Comparison of ENCODE assay signal across 17 cellular contexts in genomic region chr7:57274535-57275283, GRCh38.
A peak's percentile ranks its signal among the peaks of the same experiment; 100 is the strongest.
DNase-seq lines count a peak whose midpoint lies in the region; ATAC-seq, FAIRE-seq and TF ChIP-seq lines count a peak whose summit lies in the region.
"Had no signal": no experiment of that assay in that cellular context is flagged by ENCODE, and none has a peak within 500 bp of the region (broad histone marks: within the 10 kb centered on the region; RNA-seq: fewer than 3 reads in every experiment).

No MANE protein-coding gene starts in this region.

- H3K4me3 ChIP-seq in A549 (no peak overlapping the region), HEK293 (ENCODE audit: low read depth, low read length) (no peak overlapping the region), K562 (no peak overlapping the region)
- H3K4me3 ChIP-seq: GM23248 had no signal

- no peaks in the 10 kb centered on the region for H3K27me3 ChIP-seq in K562 (ENCODE audit: control insufficient read depth in 2 of 2, insufficient read depth in 2 of 2, low read length in 2 of 2)

- H3K4me3 Mint-ChIP-seq in activated CD4-positive, alpha-beta T cell treated with anti-CD3 and anti-CD28 coated beads, Interleukin-2, amount 10 ng/mL, durations not matched to agents 24 days and 14 days = no peak overlapping the region
- H3K4me3 Mint-ChIP-seq: CD4-positive, alpha-beta memory T cell; H9 had no signal

- H3K4me1 ChIP-seq in A549 (no peaks in the 10 kb centered on the region), HEK293 (ENCODE audit: control insufficient read depth, insufficient read depth, low read length) (no peaks in the 10 kb centered on the region), K562 (replicated peaks in 1 of 2; ENCODE audit: control insufficient read depth in 2 of 2, insufficient read depth in 2 of 2, low read length in 2 of 2) (no peaks in the 10 kb centered on the region)

- no peaks in the 10 kb centered on the region for H3K9me1 ChIP-seq in K562 (ENCODE audit: control insufficient read depth, insufficient read depth, low read length)

- H3K9ac ChIP-seq in K562 (ENCODE audit: insufficient read depth in 1 of 2, low read depth in 2 of 2, low read length in 2 of 2) = no peak overlapping the region
- H3K9ac ChIP-seq: GM23248 had no signal

- intact Hi-C loops in K562 (cut with micrococcal nuclease) = no loop called here
- intact Hi-C loops in activated CD4-positive, alpha-beta T cell treated with anti-CD3 and anti-CD28 coated beads, Interleukin-2, amount 10 ng/mL, durations not matched to agents 24 days and 14 days (cut with micrococcal nuclease) = no loop called here

- in situ Hi-C loops in K562 (cut with MboI) = no loop called here

- no peak overlapping the region for H3K27ac Mint-ChIP-seq in activated CD4-positive, alpha-beta T cell treated with anti-CD3 and anti-CD28 coated beads, Interleukin-2, amount 10 ng/mL, durations not matched to agents 24 days and 14 days
- H3K27ac Mint-ChIP-seq: CD4-positive, alpha-beta memory T cell; H9 had no signal

- POLR2A ChIA-PET in A549 (lab: Yijun Ruan, JAX) (no interaction called here), HEK293 (lab: Yijun Ruan, JAX) (no interaction called here), K562 (lab: Yijun Ruan, JAX) (no interaction called here)

- H3K9me3 ChIP-seq in A549 (peaks cover 29% of the 10 kb centered on the region; the same call in 2 of the 3 replicates), HEK293 (ENCODE audit: control insufficient read depth, insufficient read depth, low read depth, low read length) (no peaks in the 10 kb centered on the region), K562 (replicated peaks; ENCODE audit: control insufficient read depth, insufficient read depth, low read depth, low read length) (no peaks in the 10 kb centered on the region; the same call in 1 of the 2 replicates)

- BruUV-seq in K562 (replicated peaks; lab: Mats Ljungman, UMichigan) = no TSS peak

- CTCF ChIA-PET in A549 (lab: Yijun Ruan, JAX) (no interaction called here), HEK293 (lab: Yijun Ruan, JAX) (no interaction called here), K562 (lab: Yijun Ruan, JAX; ENCODE audit: low intra/inter-chr PET ratio) (no interaction called here)

- no peaks in the 10 kb centered on the region for H4K20me1 ChIP-seq in K562 (replicated peaks; ENCODE audit: control insufficient read depth, insufficient read depth, low read length)

- TF ChIP-seq EP300 in A549 (IDR thresholded peaks at IDR 0.05) = no peak
- no peak for TF ChIP-seq EP300 in K562 (IDR thresholded peaks at IDR 0.05; ENCODE audit: low read length)

- TF ChIP-seq POLR2A in A549 (IDR thresholded peaks at IDR 0.05; ENCODE audit: low read length) (no peak), K562 (conservative IDR thresholded peaks at IDR 0.05) (no peak)

- H3K36me3 ChIP-seq in HEK293 (ENCODE audit: control insufficient read depth in 2 of 2, insufficient read depth in 1 of 2, low read length in 2 of 2) = no peaks in the 10 kb centered on the region
- no peaks in the 10 kb centered on the region for H3K36me3 ChIP-seq in K562 (ENCODE audit: control insufficient read depth, insufficient read depth, low read length)

- no peaks in the 10 kb centered on the region for H3K4me1 Mint-ChIP-seq in activated CD4-positive, alpha-beta T cell treated with anti-CD3 and anti-CD28 coated beads, Interleukin-2, amount 10 ng/mL, durations not matched to agents 24 days and 14 days
- H3K4me1 Mint-ChIP-seq: CD4-positive, alpha-beta memory T cell; H9 had no signal

- H3K4me2 ChIP-seq in A549 (no peak overlapping the region), K562 (ENCODE audit: insufficient read depth, low read length) (no peak overlapping the region)

- TF ChIP-seq CTCF in A549 (IDR thresholded peaks at IDR 0.05) = no peak
- TF ChIP-seq CTCF in HEK293 (tag by site-specific recombination; IDR thresholded peaks at IDR 0.05) = no peak
- TF ChIP-seq CTCF in K562 (IDR thresholded peaks at IDR 0.05 in 2 of 3, conservative IDR thresholded peaks at IDR 0.05 in 1 of 3; ENCODE audit: insufficient read depth in 2 of 3, low read depth in 1 of 3, low read length in 3 of 3) = no peak

- H3K9me3 Mint-ChIP-seq in activated CD4-positive, alpha-beta T cell treated with anti-CD3 and anti-CD28 coated beads, Interleukin-2, amount 10 ng/mL, durations not matched to agents 24 days and 14 days = peaks cover 21% of the 10 kb centered on the region

- FAIRE-seq in A549 (lab: Jason Lieb, UNC) (no peak), K562 (lab: Jason Lieb, UNC) (no peak)
- FAIRE-seq: GM12892 had no signal

- H3K79me2 ChIP-seq in K562 (ENCODE audit: control insufficient read depth, insufficient read depth, low read length) = no peaks in the 10 kb centered on the region

- TF ChIP-seq RAD21 in A549 (conservative IDR thresholded peaks at IDR 0.05 in 1 of 2, IDR thresholded peaks at IDR 0.05 in 1 of 2) (no peak), K562 (CRISPR knock-in tag; conservative IDR thresholded peaks at IDR 0.05 in 1 of 2, IDR thresholded peaks at IDR 0.05 in 1 of 2) (no peak)

- 0% methylated on average over 1 of the region's 1 CpG for WGBS in A549 (ENCODE audit: missing lambda C conversion rate)
- WGBS in K562 (ENCODE audit: insufficient coverage, low coverage, missing lambda C conversion rate) = 0% methylated on average over 1 of the region's 1 CpG

- H2AFZ ChIP-seq in K562 (ENCODE audit: low read depth, low read length) = no peak overlapping the region
- H2AFZ ChIP-seq: GM23248 had no signal

- no peak for DNase-seq in A549 (ENCODE audit: low read depth in 1 of 2, low spot score in 1 of 2)
- no peak for DNase-seq in K562 (ENCODE audit: extremely low read depth in 1 of 4, low spot score in 3 of 4)
- no peak for DNase-seq in NCI-H748 (lab: John Stamatoyannopoulos, UW; ENCODE audit: unreplicated experiment)
- DNase-seq in activated CD4-positive, alpha-beta T cell treated with anti-CD3 and anti-CD28 coated beads, Interleukin-2, amount 10 ng/mL, durations not matched to agents 24 days and 14 days = no peak
- DNase-seq in NCI-H187 treated with DMSO at 0.1 percent for 48 hours (lab: John Stamatoyannopoulos, UW) = no peak
- DNase-seq: 8988T; C1 segment of cervical spinal cord; Calu3; CD4-positive, alpha-beta memory T cell; COR-L47; DMS53; DMS79 treated with DMSO at 0.1 percent for 48 hours; GF-D8; GM23248; H9 had no signal

- no peaks in the 10 kb centered on the region for H3K27me3 Mint-ChIP-seq in activated CD4-positive, alpha-beta T cell treated with anti-CD3 and anti-CD28 coated beads, Interleukin-2, amount 10 ng/mL, durations not matched to agents 24 days and 14 days
- H3K27me3 Mint-ChIP-seq: CD4-positive, alpha-beta memory T cell had no signal

- H3K27ac ChIP-seq in A549 = no peak overlapping the region
- H3K27ac ChIP-seq in HEK293 (ENCODE audit: extremely low read depth, low read depth, low read length) = no peak overlapping the region
- H3K27ac ChIP-seq in K562 (ENCODE audit: extremely low read depth, low read depth, low read length) = no peak overlapping the region
- H3K27ac ChIP-seq: GM23248 had no signal

- H3K36me3 Mint-ChIP-seq in activated CD4-positive, alpha-beta T cell treated with anti-CD3 and anti-CD28 coated beads, Interleukin-2, amount 10 ng/mL, durations not matched to agents 24 days and 14 days (ENCODE audit: low read depth) = no peaks in the 10 kb centered on the region

- ATAC-seq in A549 (no peak), K562 (no peak)

TF ChIP-seq in A549, 52 proteins besides CTCF, POLR2A, EP300 and RAD21:
- TF ChIP-seq NR3C1 (IDR thresholded peaks at IDR 0.05) = no peak
- TF ChIP-seq GATA3 (IDR thresholded peaks at IDR 0.05; ENCODE audit: borderline replicate concordance) = 0 out of 2 replicates have a peak, but pooled peaks have one; percentile 10

TF ChIP-seq in HEK293, 187 proteins besides CTCF, POLR2A, EP300 and RAD21:
- TF ChIP-seq ZNF274 (IDR thresholded peaks at IDR 0.05; ENCODE audit: low read length) = peak; percentile 47; the same call in 1 of the 2 replicates
- no peak for TF ChIP-seq ZNF274 (tag by site-specific recombination; IDR thresholded peaks at IDR 0.05; ENCODE audit: borderline replicate concordance)
- TF ChIP-seq ZNF658 (tag by site-specific recombination; IDR thresholded peaks at IDR 0.05) = no peak
- peak; percentile 72 for TF ChIP-seq SETDB1 (IDR thresholded peaks at IDR 0.05; ENCODE audit: insufficient read length, low read length)
TF ChIP-seq in HEK293: peak in this region for 2.

TF ChIP-seq in K562, 482 proteins besides CTCF, POLR2A, EP300 and RAD21:
- TF ChIP-seq NBN (IDR thresholded peaks at IDR 0.05; ENCODE audit: low read depth) (no peak), ZNF274 (IDR thresholded peaks at IDR 0.05; ENCODE audit: borderline replicate concordance, low read depth, low read length) (peak; percentile 97), TGIF2 (CRISPR knock-in tag; IDR thresholded peaks at IDR 0.05) (no peak)
TF ChIP-seq in K562: peak in this region for 1.
